1 cellular context compared by ENCODE assay signal in the genomic region with DNA sequence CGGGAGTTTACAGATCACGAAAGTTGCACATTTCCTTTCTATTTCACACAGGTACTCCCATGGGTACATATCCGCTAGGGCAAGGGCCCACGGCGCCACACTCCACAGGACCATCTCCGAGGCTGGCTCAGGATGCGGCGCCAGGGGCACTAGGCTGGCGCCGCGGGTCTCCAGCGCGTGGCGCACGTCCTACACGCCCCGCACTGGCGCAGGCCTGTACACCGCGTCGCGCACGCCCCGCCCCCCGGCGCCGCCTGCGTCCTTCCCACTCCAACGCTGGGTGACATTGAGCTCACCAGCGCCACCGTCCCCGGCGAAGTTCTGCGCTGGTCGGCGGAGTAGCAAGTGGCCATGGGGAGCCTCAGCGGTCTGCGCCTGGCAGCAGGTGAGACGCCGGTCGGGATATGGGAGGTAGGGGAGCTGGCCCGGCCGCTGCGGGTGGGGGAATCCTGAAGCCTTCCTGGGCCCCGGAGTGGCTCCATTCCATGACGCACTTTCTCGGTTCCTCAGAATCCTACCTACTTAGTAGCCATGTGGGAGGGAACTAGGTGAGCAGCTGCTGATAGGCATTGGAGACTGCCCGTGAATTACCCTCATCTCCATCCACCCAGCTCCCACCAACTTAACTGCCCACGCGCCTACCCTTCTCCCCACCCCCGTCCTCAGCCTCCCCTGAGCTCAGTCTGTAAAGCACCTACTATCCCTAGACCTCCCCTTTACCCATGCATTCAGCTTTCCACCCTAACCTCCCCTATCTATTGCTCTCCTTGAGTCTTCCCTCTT.
A peak's percentile ranks its signal among the peaks of the same experiment; 100 is the strongest.
TF ChIP-seq lines count a peak whose summit lies in the region.

A gene with protein sequence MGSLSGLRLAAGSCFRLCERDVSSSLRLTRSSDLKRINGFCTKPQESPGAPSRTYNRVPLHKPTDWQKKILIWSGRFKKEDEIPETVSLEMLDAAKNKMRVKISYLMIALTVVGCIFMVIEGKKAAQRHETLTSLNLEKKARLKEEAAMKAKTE (plus strand): TSS at position 268 of the 783 bp plus-strand sequence. CDS start 84 bp downstream, at position 352.

TF ChIP-seq in H1, 55 proteins besides CTCF, POLR2A, EP300 and RAD21 (continues in another document):
- TF ChIP-seq CBX5 (IDR thresholded peaks at IDR 0.05; ENCODE audit: low read depth, low read length): no peak
- peak in 1 of 2 experiments; percentile 91; a peak in 2 of 4 replicates for TF ChIP-seq HDAC2 (IDR thresholded peaks at IDR 0.05; ENCODE audit: borderline replicate concordance in 1 of 2, low read depth in 2 of 2, low read length in 2 of 2)
- TF ChIP-seq TBP (IDR thresholded peaks at IDR 0.05; ENCODE audit: low read depth, low read length): peak; percentile 83
- peak; percentile 34 to 88; a peak in 2 of 4 replicates for TF ChIP-seq SIN3A (conservative IDR thresholded peaks at IDR 0.05 in 1 of 2, IDR thresholded peaks at IDR 0.05 in 1 of 2; ENCODE audit: low read depth in 1 of 2, low read length in 2 of 2)
- TF ChIP-seq, protein P1, sequence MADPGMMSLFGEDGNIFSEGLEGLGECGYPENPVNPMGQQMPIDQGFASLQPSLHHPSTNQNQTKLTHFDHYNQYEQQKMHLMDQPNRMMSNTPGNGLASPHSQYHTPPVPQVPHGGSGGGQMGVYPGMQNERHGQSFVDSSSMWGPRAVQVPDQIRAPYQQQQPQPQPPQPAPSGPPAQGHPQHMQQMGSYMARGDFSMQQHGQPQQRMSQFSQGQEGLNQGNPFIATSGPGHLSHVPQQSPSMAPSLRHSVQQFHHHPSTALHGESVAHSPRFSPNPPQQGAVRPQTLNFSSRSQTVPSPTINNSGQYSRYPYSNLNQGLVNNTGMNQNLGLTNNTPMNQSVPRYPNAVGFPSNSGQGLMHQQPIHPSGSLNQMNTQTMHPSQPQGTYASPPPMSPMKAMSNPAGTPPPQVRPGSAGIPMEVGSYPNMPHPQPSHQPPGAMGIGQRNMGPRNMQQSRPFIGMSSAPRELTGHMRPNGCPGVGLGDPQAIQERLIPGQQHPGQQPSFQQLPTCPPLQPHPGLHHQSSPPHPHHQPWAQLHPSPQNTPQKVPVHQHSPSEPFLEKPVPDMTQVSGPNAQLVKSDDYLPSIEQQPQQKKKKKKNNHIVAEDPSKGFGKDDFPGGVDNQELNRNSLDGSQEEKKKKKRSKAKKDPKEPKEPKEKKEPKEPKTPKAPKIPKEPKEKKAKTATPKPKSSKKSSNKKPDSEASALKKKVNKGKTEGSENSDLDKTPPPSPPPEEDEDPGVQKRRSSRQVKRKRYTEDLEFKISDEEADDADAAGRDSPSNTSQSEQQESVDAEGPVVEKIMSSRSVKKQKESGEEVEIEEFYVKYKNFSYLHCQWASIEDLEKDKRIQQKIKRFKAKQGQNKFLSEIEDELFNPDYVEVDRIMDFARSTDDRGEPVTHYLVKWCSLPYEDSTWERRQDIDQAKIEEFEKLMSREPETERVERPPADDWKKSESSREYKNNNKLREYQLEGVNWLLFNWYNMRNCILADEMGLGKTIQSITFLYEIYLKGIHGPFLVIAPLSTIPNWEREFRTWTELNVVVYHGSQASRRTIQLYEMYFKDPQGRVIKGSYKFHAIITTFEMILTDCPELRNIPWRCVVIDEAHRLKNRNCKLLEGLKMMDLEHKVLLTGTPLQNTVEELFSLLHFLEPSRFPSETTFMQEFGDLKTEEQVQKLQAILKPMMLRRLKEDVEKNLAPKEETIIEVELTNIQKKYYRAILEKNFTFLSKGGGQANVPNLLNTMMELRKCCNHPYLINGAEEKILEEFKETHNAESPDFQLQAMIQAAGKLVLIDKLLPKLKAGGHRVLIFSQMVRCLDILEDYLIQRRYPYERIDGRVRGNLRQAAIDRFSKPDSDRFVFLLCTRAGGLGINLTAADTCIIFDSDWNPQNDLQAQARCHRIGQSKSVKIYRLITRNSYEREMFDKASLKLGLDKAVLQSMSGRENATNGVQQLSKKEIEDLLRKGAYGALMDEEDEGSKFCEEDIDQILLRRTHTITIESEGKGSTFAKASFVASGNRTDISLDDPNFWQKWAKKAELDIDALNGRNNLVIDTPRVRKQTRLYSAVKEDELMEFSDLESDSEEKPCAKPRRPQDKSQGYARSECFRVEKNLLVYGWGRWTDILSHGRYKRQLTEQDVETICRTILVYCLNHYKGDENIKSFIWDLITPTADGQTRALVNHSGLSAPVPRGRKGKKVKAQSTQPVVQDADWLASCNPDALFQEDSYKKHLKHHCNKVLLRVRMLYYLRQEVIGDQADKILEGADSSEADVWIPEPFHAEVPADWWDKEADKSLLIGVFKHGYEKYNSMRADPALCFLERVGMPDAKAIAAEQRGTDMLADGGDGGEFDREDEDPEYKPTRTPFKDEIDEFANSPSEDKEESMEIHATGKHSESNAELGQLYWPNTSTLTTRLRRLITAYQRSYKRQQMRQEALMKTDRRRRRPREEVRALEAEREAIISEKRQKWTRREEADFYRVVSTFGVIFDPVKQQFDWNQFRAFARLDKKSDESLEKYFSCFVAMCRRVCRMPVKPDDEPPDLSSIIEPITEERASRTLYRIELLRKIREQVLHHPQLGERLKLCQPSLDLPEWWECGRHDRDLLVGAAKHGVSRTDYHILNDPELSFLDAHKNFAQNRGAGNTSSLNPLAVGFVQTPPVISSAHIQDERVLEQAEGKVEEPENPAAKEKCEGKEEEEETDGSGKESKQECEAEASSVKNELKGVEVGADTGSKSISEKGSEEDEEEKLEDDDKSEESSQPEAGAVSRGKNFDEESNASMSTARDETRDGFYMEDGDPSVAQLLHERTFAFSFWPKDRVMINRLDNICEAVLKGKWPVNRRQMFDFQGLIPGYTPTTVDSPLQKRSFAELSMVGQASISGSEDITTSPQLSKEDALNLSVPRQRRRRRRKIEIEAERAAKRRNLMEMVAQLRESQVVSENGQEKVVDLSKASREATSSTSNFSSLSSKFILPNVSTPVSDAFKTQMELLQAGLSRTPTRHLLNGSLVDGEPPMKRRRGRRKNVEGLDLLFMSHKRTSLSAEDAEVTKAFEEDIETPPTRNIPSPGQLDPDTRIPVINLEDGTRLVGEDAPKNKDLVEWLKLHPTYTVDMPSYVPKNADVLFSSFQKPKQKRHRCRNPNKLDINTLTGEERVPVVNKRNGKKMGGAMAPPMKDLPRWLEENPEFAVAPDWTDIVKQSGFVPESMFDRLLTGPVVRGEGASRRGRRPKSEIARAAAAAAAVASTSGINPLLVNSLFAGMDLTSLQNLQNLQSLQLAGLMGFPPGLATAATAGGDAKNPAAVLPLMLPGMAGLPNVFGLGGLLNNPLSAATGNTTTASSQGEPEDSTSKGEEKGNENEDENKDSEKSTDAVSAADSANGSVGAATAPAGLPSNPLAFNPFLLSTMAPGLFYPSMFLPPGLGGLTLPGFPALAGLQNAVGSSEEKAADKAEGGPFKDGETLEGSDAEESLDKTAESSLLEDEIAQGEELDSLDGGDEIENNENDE (IDR thresholded peaks at IDR 0.05; ENCODE audit: insufficient replicate concordance, low read length): no peak
- no peak for TF ChIP-seq RNF2 (IDR thresholded peaks at IDR 0.05; ENCODE audit: borderline replicate concordance, low read depth, low read length, missing control alignments, poor library complexity, severe bottlenecking)
- TF ChIP-seq, protein P2, sequence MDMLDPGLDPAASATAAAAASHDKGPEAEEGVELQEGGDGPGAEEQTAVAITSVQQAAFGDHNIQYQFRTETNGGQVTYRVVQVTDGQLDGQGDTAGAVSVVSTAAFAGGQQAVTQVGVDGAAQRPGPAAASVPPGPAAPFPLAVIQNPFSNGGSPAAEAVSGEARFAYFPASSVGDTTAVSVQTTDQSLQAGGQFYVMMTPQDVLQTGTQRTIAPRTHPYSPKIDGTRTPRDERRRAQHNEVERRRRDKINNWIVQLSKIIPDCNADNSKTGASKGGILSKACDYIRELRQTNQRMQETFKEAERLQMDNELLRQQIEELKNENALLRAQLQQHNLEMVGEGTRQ (IDR thresholded peaks at IDR 0.05; ENCODE audit: low read length): 0 out of 2 replicates have a peak, but pooled peaks have one; percentile 1
- no peak for TF ChIP-seq ZNF274 (IDR thresholded peaks at IDR 0.05; ENCODE audit: borderline replicate concordance, extremely low read depth, low read length)
- TF ChIP-seq PHF8 (conservative IDR thresholded peaks at IDR 0.05; ENCODE audit: low read depth, low read length): peak; percentile 48; the same call in 1 of the 2 replicates
- TF ChIP-seq SAP30 (IDR thresholded peaks at IDR 0.05; ENCODE audit: insufficient read depth, insufficient replicate concordance, low read length): no peak
- TF ChIP-seq SP1 (IDR thresholded peaks at IDR 0.05; ENCODE audit: low read depth, low read length): peak; percentile 38; the same call in 1 of the 2 replicates
- no peak for TF ChIP-seq POU5F1 (IDR thresholded peaks at IDR 0.05; ENCODE audit: low read depth, low read length)
- peak; percentile 56 for TF ChIP-seq KDM4A (IDR thresholded peaks at IDR 0.05; ENCODE audit: low read depth, low read length, severe bottlenecking)
- TF ChIP-seq SUZ12 (IDR thresholded peaks at IDR 0.05; ENCODE audit: low read length): no peak
- TF ChIP-seq POLR2AphosphoS5 (IDR thresholded peaks at IDR 0.05; ENCODE audit: low read depth, low read length): peak; percentile 90; the same call in 1 of the 2 replicates
- peak; percentile 74 for TF ChIP-seq TAF1 (IDR thresholded peaks at IDR 0.05; ENCODE audit: low read depth, low read length)
- no peak for TF ChIP-seq ATF3 (IDR thresholded peaks at IDR 0.05; ENCODE audit: insufficient read depth, low read depth, low read length)
- no peak for TF ChIP-seq BCL11A (IDR thresholded peaks at IDR 0.05; ENCODE audit: low read depth in 2 of 2, low read length in 2 of 2)
- TF ChIP-seq, protein P3, sequence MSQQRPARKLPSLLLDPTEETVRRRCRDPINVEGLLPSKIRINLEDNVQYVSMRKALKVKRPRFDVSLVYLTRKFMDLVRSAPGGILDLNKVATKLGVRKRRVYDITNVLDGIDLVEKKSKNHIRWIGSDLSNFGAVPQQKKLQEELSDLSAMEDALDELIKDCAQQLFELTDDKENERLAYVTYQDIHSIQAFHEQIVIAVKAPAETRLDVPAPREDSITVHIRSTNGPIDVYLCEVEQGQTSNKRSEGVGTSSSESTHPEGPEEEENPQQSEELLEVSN (IDR thresholded peaks at IDR 0.05): peak; percentile 50; the same call in 1 of the 2 replicates
- no peak; the same call in none of the 2 replicates for TF ChIP-seq BACH1 (IDR thresholded peaks at IDR 0.05; ENCODE audit: low read length)
- no peak; the same call in 1 of the 2 replicates for TF ChIP-seq MAFK (IDR thresholded peaks at IDR 0.05; ENCODE audit: low read depth, low read length)
- TF ChIP-seq TCF12 (IDR thresholded peaks at IDR 0.05; ENCODE audit: low read depth, low read length): no peak
- TF ChIP-seq NRF1 (IDR thresholded peaks at IDR 0.05; ENCODE audit: low read depth, low read length): no peak
- no peak for TF ChIP-seq YY1 (IDR thresholded peaks at IDR 0.05; ENCODE audit: low read depth, low read length)
- peak; percentile 78 for TF ChIP-seq MAX (IDR thresholded peaks at IDR 0.05)
- TF ChIP-seq ATF2 (IDR thresholded peaks at IDR 0.05; ENCODE audit: low read length): no peak
- TF ChIP-seq NANOG (IDR thresholded peaks at IDR 0.05; ENCODE audit: insufficient read depth, low read depth, low read length, poor library complexity, severe bottlenecking): no peak
- TF ChIP-seq GABPA (IDR thresholded peaks at IDR 0.05; ENCODE audit: borderline replicate concordance, insufficient read depth, low read length): no peak
- TF ChIP-seq RXRA (IDR thresholded peaks at IDR 0.05; ENCODE audit: insufficient read depth, low read depth, low read length): no peak
- TF ChIP-seq KDM1A (IDR thresholded peaks at IDR 0.05; ENCODE audit: borderline replicate concordance, low read length): no peak
- TF ChIP-seq TAF7 (optimal IDR thresholded peaks at IDR 0.05; ENCODE audit: borderline replicate concordance, low read depth, low read length): no peak
- no peak for TF ChIP-seq SIX5 (IDR thresholded peaks at IDR 0.05; ENCODE audit: low read depth, low read length)
- TF ChIP-seq CTBP2 (IDR thresholded peaks at IDR 0.05; ENCODE audit: borderline replicate concordance, insufficient read depth, insufficient read length, low read length): no peak
- no peak for TF ChIP-seq BRCA1 (IDR thresholded peaks at IDR 0.05; ENCODE audit: low read depth, low read length)
- no peak for TF ChIP-seq TEAD4 (IDR thresholded peaks at IDR 0.05; ENCODE audit: low read depth, low read length)
- TF ChIP-seq CEBPB (IDR thresholded peaks at IDR 0.05; ENCODE audit: low read depth, low read length): no peak
- peak; percentile 93 for TF ChIP-seq CREB1 (IDR thresholded peaks at IDR 0.05)
- TF ChIP-seq ASH2L (IDR thresholded peaks at IDR 0.05; ENCODE audit: low read length): peak; percentile 72
- no peak for TF ChIP-seq SRF (IDR thresholded peaks at IDR 0.05; ENCODE audit: low read depth, low read length)
- no peak for TF ChIP-seq EZH2 (IDR thresholded peaks at IDR 0.05; ENCODE audit: low read depth, low read length, severe bottlenecking)
- peak; percentile 85; the same call in 1 of the 2 replicates for TF ChIP-seq RBBP5 (IDR thresholded peaks at IDR 0.05; ENCODE audit: borderline replicate concordance, low read depth, low read length)
- no peak for TF ChIP-seq EGR1 (IDR thresholded peaks at IDR 0.05; ENCODE audit: borderline replicate concordance, low read depth, low read length)
- TF ChIP-seq KDM5A (IDR thresholded peaks at IDR 0.05; ENCODE audit: low read length): no peak
- TF ChIP-seq RFX5 (IDR thresholded peaks at IDR 0.05; ENCODE audit: borderline replicate concordance, low read depth, low read length): no peak
- no peak for TF ChIP-seq CHD2 (IDR thresholded peaks at IDR 0.05; ENCODE audit: low read length)
- TF ChIP-seq JUN (IDR thresholded peaks at IDR 0.05; ENCODE audit: low read depth, low read length): no peak
- no peak for TF ChIP-seq HDAC6 (IDR thresholded peaks at IDR 0.05; ENCODE audit: low read depth, low read length)
- peak; percentile 58; the same call in 1 of the 2 replicates for TF ChIP-seq SP4 (IDR thresholded peaks at IDR 0.05; ENCODE audit: low read length)
- no peak for TF ChIP-seq CHD1 (IDR thresholded peaks at IDR 0.05; ENCODE audit: low read depth, low read length)
- no peak for TF ChIP-seq SIRT6 (IDR thresholded peaks at IDR 0.05; ENCODE audit: low read length)
- TF ChIP-seq FOSL1 (IDR thresholded peaks at IDR 0.05; ENCODE audit: insufficient read depth, low read depth, low read length): no peak
- TF ChIP-seq GTF2F1 (IDR thresholded peaks at IDR 0.05; ENCODE audit: borderline replicate concordance, low read depth, low read length): no peak; the same call in 1 of the 2 replicates
